In the genomic region with DNA sequence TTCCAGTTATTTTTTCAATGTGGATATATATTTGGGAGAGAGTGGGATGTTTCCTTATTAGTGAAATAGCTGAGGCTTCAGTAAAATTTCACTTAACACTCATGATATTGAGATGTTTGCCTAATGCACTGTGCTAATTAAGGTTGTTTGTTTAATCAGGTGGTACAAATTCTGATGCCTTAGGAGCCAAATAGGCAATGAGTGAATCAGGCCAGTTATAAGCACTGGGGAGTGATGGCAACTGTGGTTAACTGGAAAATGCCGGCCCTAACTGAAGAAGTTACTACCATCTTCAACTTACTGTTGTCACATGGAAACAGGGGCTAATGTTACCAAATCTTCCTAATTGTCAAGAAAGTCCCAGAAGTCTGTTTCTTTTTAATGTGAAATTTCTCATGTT, we compare ENCODE assay signal across 26 cellular contexts. TPM values are rescaled to one million over a fixed set of nuclear protein-coding genes. Genes with fewer than 3 reads are reported as not detected.
DNase-seq lines count a peak whose midpoint lies in the region; ATAC-seq, FAIRE-seq and TF ChIP-seq lines count a peak whose summit lies in the region.
"Had no signal": no experiment of that assay in that cellular context is flagged by ENCODE, and none has a peak within 500 bp of the region (broad histone marks: within the 10 kb centered on the region; RNA-seq: fewer than 3 reads in every experiment).

No MANE protein-coding gene starts in this region.

- peaks cover 17% of the 10 kb centered on the region for H3F3A ChIP-seq in smooth muscle cell (ENCODE audit: low read depth)

- peaks cover 27% of the 10 kb centered on the region for H3K4me1 ChIP-seq in keratinocyte (ENCODE audit: control insufficient read depth, extremely low read depth, insufficient read depth, low read length)
- H3K4me1 ChIP-seq in smooth muscle cell (ENCODE audit: low read depth), result peaks cover 11% of the 10 kb centered on the region
- H3K4me1 ChIP-seq: colonic mucosa had no signal

- H3K9me1 ChIP-seq in keratinocyte (ENCODE audit: control insufficient read depth, extremely low read depth, insufficient read depth, low read length), result no peaks in the 10 kb centered on the region

- H3K9ac ChIP-seq in keratinocyte (ENCODE audit: control insufficient read depth, extremely low read depth, insufficient read depth, low read length) (no peak overlapping the region), smooth muscle cell (ENCODE audit: low read depth) (no peak overlapping the region)

- no peaks in the 10 kb centered on the region for H3K9me3 ChIP-seq in keratinocyte (ENCODE audit: control insufficient read depth, low read depth, low read length)
- H3K9me3 ChIP-seq in smooth muscle cell (replicated peaks; ENCODE audit: low read depth), result no peaks in the 10 kb centered on the region
- H3K9me3 ChIP-seq: body of pancreas, colonic mucosa, esophagus squamous epithelium, vagina had no signal

- TF ChIP-seq CTCF in keratinocyte (optimal IDR thresholded peaks at IDR 0.05 in 1 of 3, IDR thresholded peaks at IDR 0.05 in 1 of 3, conservative IDR thresholded peaks at IDR 0.05 in 1 of 3; ENCODE audit: extremely low read depth in 1 of 3, insufficient read depth in 2 of 3, low read length in 3 of 3) (no peak), smooth muscle cell (IDR thresholded peaks at IDR 0.05; ENCODE audit: borderline replicate concordance, insufficient read depth, poor library complexity, severe bottlenecking) (no peak)

- peaks cover 2% of the 10 kb centered on the region for H4K20me1 ChIP-seq in keratinocyte (ENCODE audit: control insufficient read depth, extremely low read depth, insufficient read depth, low read length)
- peaks cover 100% of the 10 kb centered on the region for H4K20me1 ChIP-seq in smooth muscle cell (ENCODE audit: low read depth)

- ATAC-seq in GM21737 (IDR thresholded peaks at IDR 0.05; ENCODE audit: unreplicated experiment), result no peak
- ATAC-seq: activated T-cell treated with anti-CD3 and anti-CD28 coated beads, Interleukin-2, amount 50 U/mL, for 4 hours; body of pancreas; HCT116 had no signal

- H3K4me3 ChIP-seq in keratinocyte (ENCODE audit: control insufficient read depth in 2 of 3, extremely low read depth in 1 of 3, insufficient read depth in 2 of 3, low read depth in 1 of 3, low read length in 3 of 3) (no peak overlapping the region), smooth muscle cell (no peak overlapping the region)
- H3K4me3 ChIP-seq: body of pancreas, colonic mucosa, esophagus squamous epithelium, lung, SK-N-MC, vagina had no signal

- no peaks in the 10 kb centered on the region for H3K27me3 ChIP-seq in keratinocyte (ENCODE audit: control insufficient read depth, extremely low read depth, insufficient read depth, low read length)
- H3K27me3 ChIP-seq in smooth muscle cell (ENCODE audit: low read depth), result no peaks in the 10 kb centered on the region
- H3K27me3 ChIP-seq: body of pancreas, colonic mucosa, esophagus squamous epithelium, vagina had no signal

- H2AFZ ChIP-seq in keratinocyte (ENCODE audit: control insufficient read depth, low read length) (no peak overlapping the region), smooth muscle cell (ENCODE audit: low read depth) (no peak overlapping the region)

- FAIRE-seq in H54 (lab: Jason Lieb, UNC) (peak; percentile 70), keratinocyte (lab: Jason Lieb, UNC) (peak; percentile 13)
- FAIRE-seq: frontal cortex, islet of Langerhans, small intestine had no signal

- DNase-seq in H54 (ENCODE audit: insufficient read length, low spot score) (no peak), NCI-H69 (lab: John Stamatoyannopoulos, UW) (peak; percentile 27), keratinocyte (ENCODE audit: low read depth, low spot score) (no peak), smooth muscle cell (lab: John Stamatoyannopoulos, UW; ENCODE audit: unreplicated experiment) (no peak), SIG-M5 (lab: John Stamatoyannopoulos, UW) (no peak), COLO829 (ENCODE audit: low spot score) (no peak)
- DNase-seq: activated CD4-positive, alpha-beta T cell treated with anti-CD3 and anti-CD28 coated beads for 4 hours; activated T-cell treated with anti-CD3 and anti-CD28 coated beads, Interleukin-2, amount 50 U/mL, for 4 hours; body of pancreas; CD4-positive, CD25-positive, alpha-beta regulatory T cell; colonic mucosa; DMS 273 treated with DMSO at 0.1 percent for 48 hours; esophagus squamous epithelium; KG1; NCI-H1048; NCI-H187; NCI-H526 treated with DMSO at 0.1 percent for 48 hours; RPMI8226; small intestine had no signal

- dilution Hi-C loops in keratinocyte (cut with MboI; ENCODE audit: extremely low pct_ligation_motif_present, low sequenced_read_pairs), result no loop called here

- peaks cover 4 to 8% of the 10 kb centered on the region in 2 experiments for H3K36me3 ChIP-seq in keratinocyte (ENCODE audit: control insufficient read depth in 2 of 2, extremely low read depth in 1 of 2, insufficient read depth in 2 of 2, low read length in 2 of 2)
- H3K36me3 ChIP-seq in smooth muscle cell (ENCODE audit: low read depth), result peaks cover 4% of the 10 kb centered on the region
- H3K36me3 ChIP-seq: colonic mucosa, vagina had no signal

- no peak for TF ChIP-seq POLR2A in H54 (IDR thresholded peaks at IDR 0.05; ENCODE audit: low read depth, low read length)

- H3K79me2 ChIP-seq in keratinocyte (ENCODE audit: control insufficient read depth, insufficient read depth, low read length) (peaks cover 75% of the 10 kb centered on the region), smooth muscle cell (ENCODE audit: low read depth) (peaks cover 96% of the 10 kb centered on the region)

- H3K27ac ChIP-seq in keratinocyte (ENCODE audit: control insufficient read depth, insufficient read depth, low read length) (no peak overlapping the region), smooth muscle cell (ENCODE audit: low read depth) (peak overlapping the region; percentile 61)
- H3K27ac ChIP-seq: body of pancreas, colonic mucosa, SK-N-MC had no signal

- 77% methylated on average over 1 of the region's 1 CpG for WGBS in smooth muscle cell (ENCODE audit: low lambda C conversion rate)

- H3K4me2 ChIP-seq in keratinocyte (ENCODE audit: control insufficient read depth, extremely low read depth, insufficient read depth, low read depth, low read length) (no peak overlapping the region), smooth muscle cell (peak overlapping the region; percentile 10)

RNA-seq across cellular contexts. Expression of gene VCL, which starts 32.0 kb away (rescaled TPM):
- 92.1 to 106 TPM (median 102 TPM) in 3 replicates for polyA plus RNA-seq in keratinocyte
- polyA plus RNA-seq in keratinocyte (2011; ENCODE audit: low read depth), result 27.2 TPM
- polyA plus RNA-seq in keratinocyte (2011; cell fraction: cytosol; rRNA removed), result 31.6 and 47.9 TPM in 2 replicates
- polyA plus RNA-seq in keratinocyte (2011; cell fraction: nucleus; rRNA removed), result 238 and 259 TPM in 2 replicates
- polyA plus RNA-seq in keratinocyte (2012; ENCODE audit: low replicate concordance), result 19.1 and 101 TPM in 2 replicates
- polyA minus RNA-seq in keratinocyte, result 77.4 to 161 TPM (median 129 TPM) in 3 replicates
- polyA minus RNA-seq in keratinocyte (2011; cell fraction: cytosol; rRNA and poly(A)+ RNA removed), result 78.3 TPM
- polyA minus RNA-seq in keratinocyte (2011; cell fraction: nucleus; rRNA and poly(A)+ RNA removed), result 257 and 336 TPM in 2 replicates
- total RNA-seq in smooth muscle cell, result 187 and 190 TPM in 2 replicates
- 128 TPM in 2 replicates for polyA plus RNA-seq in smooth muscle cell
